In the genomic region with DNA sequence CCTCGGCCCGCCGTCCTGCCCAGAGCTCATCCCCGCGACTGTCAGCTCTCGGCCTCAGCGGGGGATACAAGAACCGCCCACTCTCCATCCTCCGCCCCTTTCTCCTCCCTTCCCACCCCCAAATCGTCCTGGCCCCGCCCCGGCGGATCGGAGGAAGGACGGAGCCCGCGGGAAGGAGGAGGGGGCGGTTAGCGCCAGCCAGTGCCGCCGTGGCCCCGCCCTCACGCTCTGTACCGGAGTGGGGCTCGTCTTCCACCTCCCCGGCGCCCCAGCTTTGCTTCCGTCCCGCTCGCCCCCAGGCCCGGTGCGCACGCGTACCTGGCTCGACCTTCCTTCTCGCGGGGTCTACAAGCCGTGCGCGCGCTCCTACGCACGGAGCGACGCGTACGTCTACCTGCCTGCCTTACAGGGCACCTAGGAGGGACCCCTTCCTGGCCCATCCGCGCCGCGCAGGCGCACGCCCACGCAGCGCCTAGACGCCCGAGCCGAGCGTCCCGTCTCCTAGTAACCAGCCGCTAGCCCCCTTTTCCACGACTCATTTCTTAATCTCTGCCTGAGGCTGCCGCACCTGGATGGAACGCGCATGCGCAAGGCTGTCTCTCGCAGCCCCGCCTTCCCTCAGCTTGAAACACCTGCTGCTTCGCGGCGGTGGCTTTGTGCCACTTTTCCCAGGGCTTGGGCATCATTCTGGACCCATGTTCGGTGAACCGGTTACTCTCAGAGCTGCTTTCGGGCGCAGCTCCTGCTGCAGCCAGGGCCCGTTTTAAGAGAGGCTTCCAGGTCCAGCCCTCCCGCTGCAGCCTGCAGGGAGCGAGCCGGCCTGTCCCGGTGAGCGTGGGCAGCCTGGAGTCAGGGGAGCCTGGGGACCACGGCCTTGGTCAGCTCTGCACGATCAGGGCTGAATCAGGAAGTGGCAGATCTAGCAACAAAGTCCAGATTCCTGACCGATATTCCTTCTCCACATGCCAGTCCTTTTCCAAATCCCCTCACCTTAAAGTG, we compare ENCODE assay signal across 1 cellular context.
TF ChIP-seq lines count a peak whose summit lies in the region.

A gene with protein sequence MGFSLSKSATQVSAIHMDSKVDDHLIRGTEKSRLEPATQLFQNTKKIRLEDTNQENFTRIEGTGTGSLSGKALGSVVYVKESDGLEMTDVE (plus strand): TSS at position 598 of the 999 bp plus-strand sequence. CDS start 8,852 bp downstream, outside the sequence.

TF ChIP-seq in HepG2, 621 proteins besides CTCF, POLR2A, EP300 and RAD21 (continued from another document and continues in another):
- TF ChIP-seq, protein P1, sequence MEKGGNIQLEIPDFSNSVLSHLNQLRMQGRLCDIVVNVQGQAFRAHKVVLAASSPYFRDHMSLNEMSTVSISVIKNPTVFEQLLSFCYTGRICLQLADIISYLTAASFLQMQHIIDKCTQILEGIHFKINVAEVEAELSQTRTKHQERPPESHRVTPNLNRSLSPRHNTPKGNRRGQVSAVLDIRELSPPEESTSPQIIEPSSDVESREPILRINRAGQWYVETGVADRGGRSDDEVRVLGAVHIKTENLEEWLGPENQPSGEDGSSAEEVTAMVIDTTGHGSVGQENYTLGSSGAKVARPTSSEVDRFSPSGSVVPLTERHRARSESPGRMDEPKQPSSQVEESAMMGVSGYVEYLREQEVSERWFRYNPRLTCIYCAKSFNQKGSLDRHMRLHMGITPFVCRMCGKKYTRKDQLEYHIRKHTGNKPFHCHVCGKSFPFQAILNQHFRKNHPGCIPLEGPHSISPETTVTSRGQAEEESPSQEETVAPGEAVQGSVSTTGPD (CRISPR knock-in tag; IDR thresholded peaks at IDR 0.05): no peak
- TF ChIP-seq TMF1 (CRISPR knock-in tag; IDR thresholded peaks at IDR 0.05; ENCODE audit: low read depth) (peak; percentile 43), SP4 (CRISPR knock-in tag; IDR thresholded peaks at IDR 0.05) (peak; percentile 96), SMAD3 (CRISPR knock-in tag; IDR thresholded peaks at IDR 0.05) (no peak; the same call in none of the 2 replicates), PHF8 (CRISPR knock-in tag; IDR thresholded peaks at IDR 0.05) (peak; percentile 88), ZNF367 (CRISPR knock-in tag; IDR thresholded peaks at IDR 0.05; ENCODE audit: borderline replicate concordance) (peak; percentile 24; the same call in 1 of the 2 replicates), ZFP41 (CRISPR knock-in tag; IDR thresholded peaks at IDR 0.05; ENCODE audit: borderline replicate concordance) (peak; percentile 75; the same call in 1 of the 2 replicates), ZNF775 (CRISPR knock-in tag; IDR thresholded peaks at IDR 0.05; ENCODE audit: borderline replicate concordance) (no peak), KLF11 (CRISPR knock-in tag; IDR thresholded peaks at IDR 0.05) (peak; percentile 83; the same call in 1 of the 2 replicates), CREM (IDR thresholded peaks at IDR 0.05) (peak; percentile 33; the same call in 1 of the 2 replicates), CREM (CRISPR knock-in tag; IDR thresholded peaks at IDR 0.05) (no peak), IRF2 (CRISPR knock-in tag; IDR thresholded peaks at IDR 0.05) (no peak; the same call in 1 of the 2 replicates), IRX3 (CRISPR knock-in tag; IDR thresholded peaks at IDR 0.05; ENCODE audit: borderline replicate concordance, low read depth) (0 out of 2 replicates have a peak, but pooled peaks have one; percentile 50), CHCHD3 (CRISPR knock-in tag; IDR thresholded peaks at IDR 0.05) (peak; percentile 68; the same call in 1 of the 2 replicates), ZNF558 (CRISPR knock-in tag; IDR thresholded peaks at IDR 0.05; ENCODE audit: borderline replicate concordance) (peak; percentile 65; the same call in 1 of the 2 replicates), ZNF343 (CRISPR knock-in tag; IDR thresholded peaks at IDR 0.05) (peak; percentile 94), MAZ (IDR thresholded peaks at IDR 0.05; ENCODE audit: borderline replicate concordance, low read depth, low read length) (peak; percentile 92), MAZ (CRISPR knock-in tag; IDR thresholded peaks at IDR 0.05; ENCODE audit: low read depth) (peak; percentile 95), PAWR (CRISPR knock-in tag; IDR thresholded peaks at IDR 0.05; ENCODE audit: borderline replicate concordance) (no peak; the same call in 1 of the 2 replicates), ZSCAN12 (CRISPR knock-in tag; IDR thresholded peaks at IDR 0.05) (no peak), ZNF180 (CRISPR knock-in tag; IDR thresholded peaks at IDR 0.05; ENCODE audit: borderline replicate concordance, low read depth) (no peak), ZFP36L2 (CRISPR knock-in tag; IDR thresholded peaks at IDR 0.05) (peak; percentile 2), FOXJ3 (CRISPR knock-in tag; IDR thresholded peaks at IDR 0.05; ENCODE audit: borderline replicate concordance) (peak; percentile 39; the same call in 1 of the 2 replicates), ZNF670 (CRISPR knock-in tag; IDR thresholded peaks at IDR 0.05; ENCODE audit: borderline replicate concordance) (no peak; the same call in 1 of the 2 replicates), SNRNP70 (IDR thresholded peaks at IDR 0.05; ENCODE audit: low read depth, low read length) (no peak), ZNF234 (CRISPR knock-in tag; conservative IDR thresholded peaks at IDR 0.05) (no peak), IKZF1 (IDR thresholded peaks at IDR 0.05) (no peak), ZNF703 (CRISPR knock-in tag; IDR thresholded peaks at IDR 0.05; ENCODE audit: borderline replicate concordance) (no peak; the same call in 1 of the 2 replicates), RAD51 (IDR thresholded peaks at IDR 0.05; ENCODE audit: borderline replicate concordance) (no peak), ZSCAN25 (CRISPR knock-in tag; IDR thresholded peaks at IDR 0.05) (no peak)
- TF ChIP-seq, protein P2, sequence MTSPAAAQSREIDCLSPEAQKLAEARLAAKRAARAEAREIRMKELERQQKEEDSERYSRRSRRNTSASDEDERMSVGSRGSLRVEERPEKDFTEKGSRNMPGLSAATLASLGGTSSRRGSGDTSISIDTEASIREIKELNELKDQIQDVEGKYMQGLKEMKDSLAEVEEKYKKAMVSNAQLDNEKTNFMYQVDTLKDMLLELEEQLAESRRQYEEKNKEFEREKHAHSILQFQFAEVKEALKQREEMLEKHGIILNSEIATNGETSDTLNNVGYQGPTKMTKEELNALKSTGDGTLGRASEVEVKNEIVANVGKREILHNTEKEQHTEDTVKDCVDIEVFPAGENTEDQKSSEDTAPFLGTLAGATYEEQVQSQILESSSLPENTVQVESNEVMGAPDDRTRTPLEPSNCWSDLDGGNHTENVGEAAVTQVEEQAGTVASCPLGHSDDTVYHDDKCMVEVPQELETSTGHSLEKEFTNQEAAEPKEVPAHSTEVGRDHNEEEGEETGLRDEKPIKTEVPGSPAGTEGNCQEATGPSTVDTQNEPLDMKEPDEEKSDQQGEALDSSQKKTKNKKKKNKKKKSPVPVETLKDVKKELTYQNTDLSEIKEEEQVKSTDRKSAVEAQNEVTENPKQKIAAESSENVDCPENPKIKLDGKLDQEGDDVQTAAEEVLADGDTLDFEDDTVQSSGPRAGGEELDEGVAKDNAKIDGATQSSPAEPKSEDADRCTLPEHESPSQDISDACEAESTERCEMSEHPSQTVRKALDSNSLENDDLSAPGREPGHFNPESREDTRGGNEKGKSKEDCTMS (CRISPR knock-in tag; conservative IDR thresholded peaks at IDR 0.05): 0 out of 2 replicates have a peak, but pooled peaks have one; percentile 42
- TF ChIP-seq, protein P3, sequence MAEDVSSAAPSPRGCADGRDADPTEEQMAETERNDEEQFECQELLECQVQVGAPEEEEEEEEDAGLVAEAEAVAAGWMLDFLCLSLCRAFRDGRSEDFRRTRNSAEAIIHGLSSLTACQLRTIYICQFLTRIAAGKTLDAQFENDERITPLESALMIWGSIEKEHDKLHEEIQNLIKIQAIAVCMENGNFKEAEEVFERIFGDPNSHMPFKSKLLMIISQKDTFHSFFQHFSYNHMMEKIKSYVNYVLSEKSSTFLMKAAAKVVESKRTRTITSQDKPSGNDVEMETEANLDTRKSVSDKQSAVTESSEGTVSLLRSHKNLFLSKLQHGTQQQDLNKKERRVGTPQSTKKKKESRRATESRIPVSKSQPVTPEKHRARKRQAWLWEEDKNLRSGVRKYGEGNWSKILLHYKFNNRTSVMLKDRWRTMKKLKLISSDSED (CRISPR knock-in tag; IDR thresholded peaks at IDR 0.05): no peak
- TF ChIP-seq, protein P4, sequence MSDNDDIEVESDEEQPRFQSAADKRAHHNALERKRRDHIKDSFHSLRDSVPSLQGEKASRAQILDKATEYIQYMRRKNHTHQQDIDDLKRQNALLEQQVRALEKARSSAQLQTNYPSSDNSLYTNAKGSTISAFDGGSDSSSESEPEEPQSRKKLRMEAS (IDR thresholded peaks at IDR 0.05): peak; percentile 82
- TF ChIP-seq, protein P5, sequence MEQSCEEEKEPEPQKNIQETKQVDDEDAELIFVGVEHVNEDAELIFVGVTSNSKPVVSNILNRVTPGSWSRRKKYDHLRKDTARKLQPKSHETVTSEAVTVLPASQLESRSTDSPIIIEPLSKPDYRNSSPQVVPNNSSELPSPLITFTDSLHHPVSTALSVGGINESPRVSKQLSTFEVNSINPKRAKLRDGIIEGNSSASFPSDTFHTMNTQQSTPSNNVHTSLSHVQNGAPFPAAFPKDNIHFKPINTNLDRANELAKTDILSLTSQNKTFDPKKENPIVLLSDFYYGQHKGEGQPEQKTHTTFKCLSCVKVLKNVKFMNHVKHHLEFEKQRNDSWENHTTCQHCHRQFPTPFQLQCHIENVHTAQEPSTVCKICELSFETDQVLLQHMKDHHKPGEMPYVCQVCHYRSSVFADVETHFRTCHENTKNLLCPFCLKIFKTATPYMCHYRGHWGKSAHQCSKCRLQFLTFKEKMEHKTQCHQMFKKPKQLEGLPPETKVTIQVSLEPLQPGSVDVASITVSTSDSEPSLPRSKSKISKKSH (CRISPR knock-in tag; IDR thresholded peaks at IDR 0.05; ENCODE audit: borderline replicate concordance): peak; percentile 80; the same call in 1 of the 2 replicates
- TF ChIP-seq, protein P6, sequence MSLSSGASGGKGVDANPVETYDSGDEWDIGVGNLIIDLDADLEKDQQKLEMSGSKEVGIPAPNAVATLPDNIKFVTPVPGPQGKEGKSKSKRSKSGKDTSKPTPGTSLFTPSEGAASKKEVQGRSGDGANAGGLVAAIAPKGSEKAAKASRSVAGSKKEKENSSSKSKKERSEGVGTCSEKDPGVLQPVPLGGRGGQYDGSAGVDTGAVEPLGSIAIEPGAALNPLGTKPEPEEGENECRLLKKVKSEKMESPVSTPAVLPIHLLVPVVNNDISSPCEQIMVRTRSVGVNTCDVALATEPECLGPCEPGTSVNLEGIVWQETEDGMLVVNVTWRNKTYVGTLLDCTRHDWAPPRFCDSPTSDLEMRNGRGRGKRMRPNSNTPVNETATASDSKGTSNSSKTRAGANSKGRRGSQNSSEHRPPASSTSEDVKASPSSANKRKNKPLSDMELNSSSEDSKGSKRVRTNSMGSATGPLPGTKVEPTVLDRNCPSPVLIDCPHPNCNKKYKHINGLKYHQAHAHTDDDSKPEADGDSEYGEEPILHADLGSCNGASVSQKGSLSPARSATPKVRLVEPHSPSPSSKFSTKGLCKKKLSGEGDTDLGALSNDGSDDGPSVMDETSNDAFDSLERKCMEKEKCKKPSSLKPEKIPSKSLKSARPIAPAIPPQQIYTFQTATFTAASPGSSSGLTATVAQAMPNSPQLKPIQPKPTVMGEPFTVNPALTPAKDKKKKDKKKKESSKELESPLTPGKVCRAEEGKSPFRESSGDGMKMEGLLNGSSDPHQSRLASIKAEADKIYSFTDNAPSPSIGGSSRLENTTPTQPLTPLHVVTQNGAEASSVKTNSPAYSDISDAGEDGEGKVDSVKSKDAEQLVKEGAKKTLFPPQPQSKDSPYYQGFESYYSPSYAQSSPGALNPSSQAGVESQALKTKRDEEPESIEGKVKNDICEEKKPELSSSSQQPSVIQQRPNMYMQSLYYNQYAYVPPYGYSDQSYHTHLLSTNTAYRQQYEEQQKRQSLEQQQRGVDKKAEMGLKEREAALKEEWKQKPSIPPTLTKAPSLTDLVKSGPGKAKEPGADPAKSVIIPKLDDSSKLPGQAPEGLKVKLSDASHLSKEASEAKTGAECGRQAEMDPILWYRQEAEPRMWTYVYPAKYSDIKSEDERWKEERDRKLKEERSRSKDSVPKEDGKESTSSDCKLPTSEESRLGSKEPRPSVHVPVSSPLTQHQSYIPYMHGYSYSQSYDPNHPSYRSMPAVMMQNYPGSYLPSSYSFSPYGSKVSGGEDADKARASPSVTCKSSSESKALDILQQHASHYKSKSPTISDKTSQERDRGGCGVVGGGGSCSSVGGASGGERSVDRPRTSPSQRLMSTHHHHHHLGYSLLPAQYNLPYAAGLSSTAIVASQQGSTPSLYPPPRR (CRISPR knock-in tag; IDR thresholded peaks at IDR 0.05; ENCODE audit: borderline replicate concordance): peak; percentile 5; the same call in 1 of the 2 replicates
- TF ChIP-seq, protein P7, sequence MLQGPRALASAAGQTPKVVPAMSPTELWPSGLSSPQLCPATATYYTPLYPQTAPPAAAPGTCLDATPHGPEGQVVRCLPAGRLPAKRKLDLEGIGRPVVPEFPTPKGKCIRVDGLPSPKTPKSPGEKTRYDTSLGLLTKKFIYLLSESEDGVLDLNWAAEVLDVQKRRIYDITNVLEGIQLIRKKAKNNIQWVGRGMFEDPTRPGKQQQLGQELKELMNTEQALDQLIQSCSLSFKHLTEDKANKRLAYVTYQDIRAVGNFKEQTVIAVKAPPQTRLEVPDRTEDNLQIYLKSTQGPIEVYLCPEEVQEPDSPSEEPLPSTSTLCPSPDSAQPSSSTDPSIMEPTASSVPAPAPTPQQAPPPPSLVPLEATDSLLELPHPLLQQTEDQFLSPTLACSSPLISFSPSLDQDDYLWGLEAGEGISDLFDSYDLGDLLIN (CRISPR knock-in tag; IDR thresholded peaks at IDR 0.05; ENCODE audit: borderline replicate concordance): peak; percentile 84; the same call in 1 of the 2 replicates
- TF ChIP-seq, protein P8, sequence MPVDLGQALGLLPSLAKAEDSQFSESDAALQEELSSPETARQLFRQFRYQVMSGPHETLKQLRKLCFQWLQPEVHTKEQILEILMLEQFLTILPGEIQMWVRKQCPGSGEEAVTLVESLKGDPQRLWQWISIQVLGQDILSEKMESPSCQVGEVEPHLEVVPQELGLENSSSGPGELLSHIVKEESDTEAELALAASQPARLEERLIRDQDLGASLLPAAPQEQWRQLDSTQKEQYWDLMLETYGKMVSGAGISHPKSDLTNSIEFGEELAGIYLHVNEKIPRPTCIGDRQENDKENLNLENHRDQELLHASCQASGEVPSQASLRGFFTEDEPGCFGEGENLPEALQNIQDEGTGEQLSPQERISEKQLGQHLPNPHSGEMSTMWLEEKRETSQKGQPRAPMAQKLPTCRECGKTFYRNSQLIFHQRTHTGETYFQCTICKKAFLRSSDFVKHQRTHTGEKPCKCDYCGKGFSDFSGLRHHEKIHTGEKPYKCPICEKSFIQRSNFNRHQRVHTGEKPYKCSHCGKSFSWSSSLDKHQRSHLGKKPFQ (CRISPR knock-in tag; IDR thresholded peaks at IDR 0.05; ENCODE audit: insufficient replicate concordance): no peak
- TF ChIP-seq, protein P9, sequence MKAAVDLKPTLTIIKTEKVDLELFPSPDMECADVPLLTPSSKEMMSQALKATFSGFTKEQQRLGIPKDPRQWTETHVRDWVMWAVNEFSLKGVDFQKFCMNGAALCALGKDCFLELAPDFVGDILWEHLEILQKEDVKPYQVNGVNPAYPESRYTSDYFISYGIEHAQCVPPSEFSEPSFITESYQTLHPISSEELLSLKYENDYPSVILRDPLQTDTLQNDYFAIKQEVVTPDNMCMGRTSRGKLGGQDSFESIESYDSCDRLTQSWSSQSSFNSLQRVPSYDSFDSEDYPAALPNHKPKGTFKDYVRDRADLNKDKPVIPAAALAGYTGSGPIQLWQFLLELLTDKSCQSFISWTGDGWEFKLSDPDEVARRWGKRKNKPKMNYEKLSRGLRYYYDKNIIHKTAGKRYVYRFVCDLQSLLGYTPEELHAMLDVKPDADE (CRISPR knock-in tag; IDR thresholded peaks at IDR 0.05): no peak
- TF ChIP-seq, protein P10, sequence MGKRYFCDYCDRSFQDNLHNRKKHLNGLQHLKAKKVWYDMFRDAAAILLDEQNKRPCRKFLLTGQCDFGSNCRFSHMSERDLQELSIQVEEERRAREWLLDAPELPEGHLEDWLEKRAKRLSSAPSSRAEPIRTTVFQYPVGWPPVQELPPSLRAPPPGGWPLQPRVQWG (CRISPR knock-in tag; IDR thresholded peaks at IDR 0.05; ENCODE audit: borderline replicate concordance, low read depth): no peak
